Comparison of ENCODE assay signal across 30 cellular contexts in genomic region chr4:15744016-15744415, GRCh38. TPM values are rescaled to one million over a fixed set of nuclear protein-coding genes. Genes with fewer than 3 reads are reported as not detected.
DNase-seq lines count a peak whose midpoint lies in the region; ATAC-seq and TF ChIP-seq lines count a peak whose summit lies in the region.
"Had no signal": no experiment of that assay in that cellular context is flagged by ENCODE, and none has a peak within 500 bp of the region (broad histone marks: within the 10 kb centered on the region; RNA-seq: fewer than 3 reads in every experiment).

No MANE protein-coding gene starts in this region.

- H3K27ac ChIP-seq in GM23248, result no peak overlapping the region

- 0 out of 2 replicates have a peak, but pooled peaks cover 3% of the 10 kb centered on the region for H3F3A ChIP-seq in GM23248 (ENCODE audit: insufficient read depth)

- H3K4me1 ChIP-seq in GM23248 (ENCODE audit: insufficient read depth), result 0 out of 2 replicates have a peak, but pooled peaks cover 2% of the 10 kb centered on the region

- peaks cover 17% of the 10 kb centered on the region for H3K9me3 Mint-ChIP-seq in chondrocyte (ENCODE audit: low read depth)

- H3K27me3 Mint-ChIP-seq in chondrocyte (ENCODE audit: low read depth), result peaks cover 4% of the 10 kb centered on the region
- H3K27me3 Mint-ChIP-seq: CD4-positive, alpha-beta memory T cell had no signal

- H3K9me2 ChIP-seq in GM23248 (ENCODE audit: insufficient read depth), result no peaks in the 10 kb centered on the region

- ATAC-seq in HG03571 (IDR thresholded peaks at IDR 0.05; ENCODE audit: unreplicated experiment), result no peak
- ATAC-seq: HepG2, K562, PC-3, SK-N-SH treated with all-trans-retinoic acid at 6 μM for 48 hours had no signal

- DNase-seq in AG10803 (ENCODE audit: low read depth) (peak; percentile 44), GM23248 (peak; percentile 61), amniotic stem cell (lab: John Stamatoyannopoulos, UW) (peak; percentile 5), fibroblast of pulmonary artery (ENCODE audit: low read depth) (peak; percentile 13), chondrocyte (ENCODE audit: low spot score) (no peak), OCI-M2 (lab: John Stamatoyannopoulos, UW; ENCODE audit: unreplicated experiment) (no peak)
- DNase-seq in activated effector memory CD4-positive, alpha-beta T cell treated with Interleukin-2 at 50 U/mL for 16 hours, result no peak
- DNase-seq: 8988T; C1 segment of cervical spinal cord; CD4-positive, alpha-beta memory T cell; COR-L47; DMS53; EL; GF-D8; H7; MG63; NCI-H1048; NCI-H1417 treated with DMSO at 0.1 percent for 48 hours; NCI-H1694 treated with DMSO at 0.1 percent for 48 hours; NCI-H2081; NCI-H2171; NCI-H345; NCI-H524 treated with DMSO at 0.1 percent for 48 hours; NCI-H774; PC-3 had no signal

- no peak overlapping the region for H3K4me3 ChIP-seq in AG10803 (ENCODE audit: low read length)
- no peak overlapping the region for H3K4me3 ChIP-seq in GM23248
- H3K4me3 ChIP-seq in fibroblast of pulmonary artery (replicated peaks; ENCODE audit: low read depth, low read length), result no peak overlapping the region
- H3K4me3 ChIP-seq: K562, MG63 had no signal

- no peaks in the 10 kb centered on the region for H3K9me3 ChIP-seq in GM23248 (ENCODE audit: low read depth)
- H3K9me3 ChIP-seq: MG63 had no signal

- TF ChIP-seq CTCF in AG10803 (conservative IDR thresholded peaks at IDR 0.05; ENCODE audit: low read length), result no peak
- no peak for TF ChIP-seq CTCF in fibroblast of pulmonary artery (IDR thresholded peaks at IDR 0.05; ENCODE audit: low read length, missing control alignments)
- TF ChIP-seq CTCF in chondrocyte (IDR thresholded peaks at IDR 0.05), result no peak

- H3K79me2 ChIP-seq in GM23248 (ENCODE audit: insufficient read depth), result no peaks in the 10 kb centered on the region

- H3K4me2 ChIP-seq in GM23248 (ENCODE audit: unreplicated experiment), result no peak overlapping the region

- H4K20me1 ChIP-seq in GM23248 (ENCODE audit: insufficient read depth), result no peaks in the 10 kb centered on the region

- peaks cover 4% of the 10 kb centered on the region for H3K36me3 Mint-ChIP-seq in chondrocyte (ENCODE audit: low read depth)

- no peak overlapping the region for H3K4me3 Mint-ChIP-seq in chondrocyte (ENCODE audit: unreplicated experiment)
- H3K4me3 Mint-ChIP-seq: CD4-positive, alpha-beta memory T cell had no signal

- H3K27ac Mint-ChIP-seq in chondrocyte (ENCODE audit: unreplicated experiment), result no peak overlapping the region
- H3K27ac Mint-ChIP-seq: CD4-positive, alpha-beta memory T cell had no signal

- H3K4me1 Mint-ChIP-seq in chondrocyte (ENCODE audit: low read depth), result peaks cover 7% of the 10 kb centered on the region

- in situ Hi-C loops in GM23248 (cut with MboI), result no loop called here

- H2AFZ ChIP-seq in GM23248, result no peak overlapping the region

- WGBS in GM23248 (ENCODE audit: low coverage in 1 of 2, low lambda C conversion rate in 2 of 2, missing lambda C conversion rate in 2 of 2), 2 experiments, result 32 to 38% methylated on average over 4 of the region's 4 CpGs

- H3K27me3 ChIP-seq in GM23248 (replicated peaks; ENCODE audit: insufficient read depth), result 0 out of 2 replicates have a peak, but pooled peaks cover under 1% of the 10 kb centered on the region
- H3K27me3 ChIP-seq: MG63 had no signal

- H3K9ac ChIP-seq in GM23248, result no peak overlapping the region

- H3K36me3 ChIP-seq in GM23248 (ENCODE audit: low read depth), result no peaks in the 10 kb centered on the region
- H3K36me3 ChIP-seq: MG63 had no signal

RNA-seq across cellular contexts. Expression of gene CD38, which starts 34.1 kb away (rescaled TPM):
- total RNA-seq in GM23248 (2014; rRNA removed; shearing (Covaris generic)), result not detected in 2 replicates
- polyA plus RNA-seq in GM23248 (2016; fragmentation: Nextera tagmentation; extraction: Ambion mirVana), result not detected in 2 replicates
- total RNA-seq in chondrocyte, result not detected in 3 replicates
- total RNA-seq: HepG2, LHCN-M2, PC-3 had no signal
- polyA plus RNA-seq: HepG2 had no signal

RNA-seq across cellular contexts. Expression of gene BST1, which starts 41.2 kb away (rescaled TPM):
- total RNA-seq in GM23248 (2014; rRNA removed; shearing (Covaris generic)), result 32.6 and 33.3 TPM in 2 replicates
- polyA plus RNA-seq in GM23248 (2016; fragmentation: Nextera tagmentation; extraction: Ambion mirVana), result 24.3 and 28.7 TPM in 2 replicates
- total RNA-seq in chondrocyte, result 0.45 TPM in 1 of 3 replicates, not detected in the others
- total RNA-seq: K562 had no signal

Comparison
In these comparisons a context has a peak if more than half of its experiments do, and no peak if none do; other contexts are left out.
1. DNase-seq: peak in AG10803 (single experiment), GM23248 (single experiment), amniotic stem cell (single experiment) and fibroblast of pulmonary artery (single experiment); none in chondrocyte (single experiment), OCI-M2 (single experiment) and activated effector memory CD4-positive, alpha-beta T cell treated with Interleukin-2 at 50 U/mL for 16 hours (single experiment).
2. RNA of gene BST1, which starts 41.2 kb away (total RNA-seq): 32.6 to 33.3 TPM in GM23248; 0.45 TPM in chondrocyte; every median in the first group is over 10 times any median in the second.